6 cellular contexts compared by ENCODE assay signal in genomic region chr20:64012385-64013146, GRCh38. TPM values are rescaled to one million over a fixed set of nuclear protein-coding genes. Genes with fewer than 3 reads are reported as not detected.
A peak's percentile ranks its signal among the peaks of the same experiment; 100 is the strongest.
DNase-seq lines count a peak whose midpoint lies in the region; ATAC-seq lines count a peak whose summit lies in the region.
"Not testable (repeated sequence)": the region's sequence is repeated elsewhere in the genome, so short reads cannot be mapped to it uniquely, and the experiment has no call there.

No MANE protein-coding gene starts in this region.

- not testable (repeated sequence) for H3K27me3 Mint-ChIP-seq in CD8-positive, alpha-beta memory T cell; T-helper 2 cell treated with Interferon-gamma antibody and Interleukin-4, amounts not matched to agents 5 μg/mL and 100 μg/mL, for 36 hours (ENCODE audit: low read depth); activated T-cell treated with anti-CD3 and anti-CD28 coated beads, Interleukin-2, amount 50 U/mL, for 4 hours (ENCODE audit: low read depth); activated naive CD8-positive, alpha-beta T cell treated with anti-CD3 and anti-CD28 coated beads for 36 hours; naive thymus-derived CD4-positive, alpha-beta T cell

- peaks cover 52% of the 10 kb centered on the region for H3K36me3 ChIP-seq in CD8-positive, alpha-beta memory T cell (ENCODE audit: insufficient read depth, low read length)
- H3K36me3 ChIP-seq in naive thymus-derived CD4-positive, alpha-beta T cell (ENCODE audit: control insufficient read depth in 2 of 3, insufficient read depth in 3 of 3, low read length in 3 of 3) = peaks cover 42 to 69% (median 42%) of the 10 kb centered on the region in 3 experiments
- H3K36me3 ChIP-seq in thymus (ENCODE audit: control insufficient read depth, insufficient read depth) = peaks cover 76% of the 10 kb centered on the region

- H3K27ac Mint-ChIP-seq in CD8-positive, alpha-beta memory T cell = peak overlapping the region in 7 of 8 donors; percentile 54 to 90 (median 74)
- H3K27ac Mint-ChIP-seq in T-helper 2 cell treated with Interferon-gamma antibody and Interleukin-4, amounts not matched to agents 5 μg/mL and 100 μg/mL, for 36 hours = peak overlapping the region; percentile 93
- H3K27ac Mint-ChIP-seq in activated naive CD8-positive, alpha-beta T cell treated with anti-CD3 and anti-CD28 coated beads for 36 hours = peak overlapping the region; percentile 90
- peak overlapping the region in 7 of 9 donors; percentile 53 to 94 (median 70) for H3K27ac Mint-ChIP-seq in naive thymus-derived CD4-positive, alpha-beta T cell

- H3K4me3 ChIP-seq in CD8-positive, alpha-beta memory T cell (ENCODE audit: low read length) = peak overlapping the region; percentile 42
- H3K4me3 ChIP-seq in naive thymus-derived CD4-positive, alpha-beta T cell (ENCODE audit: low read length) = peak overlapping the region; percentile 38
- H3K4me3 ChIP-seq in thymus (ENCODE audit: low read length) = not testable (repeated sequence)

- intact Hi-C loops in naive thymus-derived CD4-positive, alpha-beta T cell (cut with micrococcal nuclease) = loop anchor here in 1 of 2 donors (5.0 kb wide), 1 partner anchor 35 kb away; the partner anchor contains the start of gene SAMD10

- DNase-seq in CD8-positive, alpha-beta memory T cell = peak in 2 of 5 donors; percentile 35 to 41
- DNase-seq in T-helper 2 cell treated with Interferon-gamma antibody and Interleukin-4, amounts not matched to agents 5 μg/mL and 100 μg/mL, for 36 hours (ENCODE audit: low spot score); activated T-cell treated with anti-CD3 and anti-CD28 coated beads, Interleukin-2, amount 50 U/mL, for 4 hours; activated naive CD8-positive, alpha-beta T cell treated with anti-CD3 and anti-CD28 coated beads for 36 hours: not testable (repeated sequence)
- DNase-seq in naive thymus-derived CD4-positive, alpha-beta T cell = peak in 6 of 9 donors; percentile 19 to 70 (median 48)

- H3K4me1 Mint-ChIP-seq in CD8-positive, alpha-beta memory T cell = peaks cover 25 to 48% (median 39%) of the 10 kb centered on the region in 3 donors
- H3K4me1 Mint-ChIP-seq in T-helper 2 cell treated with Interferon-gamma antibody and Interleukin-4, amounts not matched to agents 5 μg/mL and 100 μg/mL, for 36 hours (ENCODE audit: low read depth) = peaks cover 26% of the 10 kb centered on the region
- peaks cover 54% of the 10 kb centered on the region for H3K4me1 Mint-ChIP-seq in activated T-cell treated with anti-CD3 and anti-CD28 coated beads, Interleukin-2, amount 50 U/mL, for 4 hours (ENCODE audit: low read depth)
- peaks cover 22% of the 10 kb centered on the region for H3K4me1 Mint-ChIP-seq in activated naive CD8-positive, alpha-beta T cell treated with anti-CD3 and anti-CD28 coated beads for 36 hours
- H3K4me1 Mint-ChIP-seq in naive thymus-derived CD4-positive, alpha-beta T cell = peaks cover 18 to 53% (median 44%) of the 10 kb centered on the region in 7 donors

- peaks cover 39% of the 10 kb centered on the region for H3K4me1 ChIP-seq in CD8-positive, alpha-beta memory T cell (ENCODE audit: insufficient read depth, low read length)
- H3K4me1 ChIP-seq in naive thymus-derived CD4-positive, alpha-beta T cell (ENCODE audit: control insufficient read depth in 2 of 2, insufficient read depth in 2 of 2, low read length in 2 of 2) = peaks cover 29 to 36% of the 10 kb centered on the region in 2 donors
- not testable (repeated sequence) for H3K4me1 ChIP-seq in thymus (ENCODE audit: control insufficient read depth, insufficient read depth, low read length)

- POLR2A ChIA-PET in CD8-positive, alpha-beta memory T cell (lab: Charles Lee) = interaction anchor here (0.6 kb wide), 1 partner anchor 32 kb away, joined by 3 read pairs; the partner anchor contains the start of gene PRPF6
- POLR2A ChIA-PET in naive thymus-derived CD4-positive, alpha-beta T cell (lab: Charles Lee) = interaction anchor here (0.7 to 2.2 kb wide), 3 partner anchors 25 to 724 kb away, joined by 3 to 16 read pairs (median 6); partner anchors contain the start of genes PRPF6 and SAMD10

- H3K27me3 ChIP-seq in CD8-positive, alpha-beta memory T cell (ENCODE audit: insufficient read depth, low read length, poor library complexity, severe bottlenecking); naive thymus-derived CD4-positive, alpha-beta T cell (ENCODE audit: control insufficient read depth in 2 of 2, insufficient read depth in 2 of 2, low read length in 2 of 2); thymus (ENCODE audit: control insufficient read depth, insufficient read depth): not testable (repeated sequence)

- CTCF ChIA-PET in CD8-positive, alpha-beta memory T cell (lab: Charles Lee) = interaction anchor here (1.2 kb wide), 1 partner anchor 32 kb away, joined by 4 read pairs; no protein-coding TSS in a partner anchor
- CTCF ChIA-PET in naive thymus-derived CD4-positive, alpha-beta T cell (lab: Charles Lee) = interaction anchor here (1.3 kb wide), 1 partner anchor 32 kb away, joined by 8 read pairs; the partner anchor contains the start of gene PRPF6

- H3K9me3 ChIP-seq in CD8-positive, alpha-beta memory T cell (ENCODE audit: low read length) = peaks cover 31% of the 10 kb centered on the region
- peaks cover 13 to 60% (median 30%) of the 10 kb centered on the region in 3 experiments for H3K9me3 ChIP-seq in naive thymus-derived CD4-positive, alpha-beta T cell (ENCODE audit: control insufficient read depth in 2 of 3, low read length in 3 of 3)
- peaks cover 12% of the 10 kb centered on the region for H3K9me3 ChIP-seq in thymus (ENCODE audit: control insufficient read depth)

- 92% methylated on average over 11 of the region's 20 CpGs for WGBS in thymus

- peak overlapping the region; percentile 21 for H3K27ac ChIP-seq in CD8-positive, alpha-beta memory T cell (ENCODE audit: low read depth, low read length)
- H3K27ac ChIP-seq in naive thymus-derived CD4-positive, alpha-beta T cell (ENCODE audit: low read depth, low read length) = not testable (repeated sequence)
- H3K27ac ChIP-seq in thymus (ENCODE audit: low read depth) = peak overlapping the region; percentile 65

- H3K9me3 Mint-ChIP-seq in CD8-positive, alpha-beta memory T cell = peaks cover 0 to 40% (median 34%) of the 10 kb centered on the region in 5 donors
- peaks cover 10% of the 10 kb centered on the region for H3K9me3 Mint-ChIP-seq in T-helper 2 cell treated with Interferon-gamma antibody and Interleukin-4, amounts not matched to agents 5 μg/mL and 100 μg/mL, for 36 hours
- H3K9me3 Mint-ChIP-seq in activated T-cell treated with anti-CD3 and anti-CD28 coated beads, Interleukin-2, amount 50 U/mL, for 4 hours = not testable (repeated sequence)
- H3K9me3 Mint-ChIP-seq in activated naive CD8-positive, alpha-beta T cell treated with anti-CD3 and anti-CD28 coated beads for 36 hours = peaks cover 28% of the 10 kb centered on the region
- H3K9me3 Mint-ChIP-seq in naive thymus-derived CD4-positive, alpha-beta T cell = peaks cover 0 to 69% (median 37%) of the 10 kb centered on the region in 11 donors

- peak overlapping the region in 5 of 7 donors; percentile 26 to 71 (median 43) for H3K4me3 Mint-ChIP-seq in CD8-positive, alpha-beta memory T cell
- H3K4me3 Mint-ChIP-seq in T-helper 2 cell treated with Interferon-gamma antibody and Interleukin-4, amounts not matched to agents 5 μg/mL and 100 μg/mL, for 36 hours = peak overlapping the region; percentile 72
- peak overlapping the region; percentile 54 for H3K4me3 Mint-ChIP-seq in activated T-cell treated with anti-CD3 and anti-CD28 coated beads, Interleukin-2, amount 50 U/mL, for 4 hours
- peak overlapping the region; percentile 59 for H3K4me3 Mint-ChIP-seq in activated naive CD8-positive, alpha-beta T cell treated with anti-CD3 and anti-CD28 coated beads for 36 hours
- H3K4me3 Mint-ChIP-seq in naive thymus-derived CD4-positive, alpha-beta T cell = peak overlapping the region in 6 of 10 donors; percentile 12 to 43 (median 31)

- ATAC-seq in activated T-cell treated with anti-CD3 and anti-CD28 coated beads, Interleukin-2, amount 50 U/mL, for 4 hours = not testable (repeated sequence)
- peak; percentile 83 for ATAC-seq in naive thymus-derived CD4-positive, alpha-beta T cell

- peaks cover 25 to 62% (median 56%) of the 10 kb centered on the region in 3 donors for H3K36me3 Mint-ChIP-seq in CD8-positive, alpha-beta memory T cell
- peaks cover 60% of the 10 kb centered on the region for H3K36me3 Mint-ChIP-seq in T-helper 2 cell treated with Interferon-gamma antibody and Interleukin-4, amounts not matched to agents 5 μg/mL and 100 μg/mL, for 36 hours (ENCODE audit: low read depth)
- peaks cover 58% of the 10 kb centered on the region for H3K36me3 Mint-ChIP-seq in activated T-cell treated with anti-CD3 and anti-CD28 coated beads, Interleukin-2, amount 50 U/mL, for 4 hours (ENCODE audit: insufficient read depth)
- peaks cover 73% of the 10 kb centered on the region for H3K36me3 Mint-ChIP-seq in activated naive CD8-positive, alpha-beta T cell treated with anti-CD3 and anti-CD28 coated beads for 36 hours
- peaks cover 19 to 60% (median 52%) of the 10 kb centered on the region in 5 donors for H3K36me3 Mint-ChIP-seq in naive thymus-derived CD4-positive, alpha-beta T cell

RNA-seq across cellular contexts. Expression of gene C20orf204, which starts 23.4 kb away (rescaled TPM):
- 1 to 10 TPM; 2.4 to 2.7 TPM for total RNA-seq in CD8-positive, alpha-beta memory T cell
- polyA plus RNA-seq in CD8-positive, alpha-beta memory T cell = 0.40 TPM
- 1 to 10 TPM; 2.6 to 3.9 (median 3.2) TPM for total RNA-seq in activated T-cell treated with anti-CD3 and anti-CD28 coated beads, Interleukin-2, amount 50 U/mL, for 4 hours
- total RNA-seq in activated naive CD8-positive, alpha-beta T cell treated with anti-CD3 and anti-CD28 coated beads for 36 hours = 1 to 10 TPM; 2.1 to 2.5 TPM
- total RNA-seq in naive thymus-derived CD4-positive, alpha-beta T cell = 10 to 100 TPM in 3 of 5 experiments, 1 to 10 TPM in 2; 4.7 to 24.6 (median 12.5) TPM
- polyA plus RNA-seq in naive thymus-derived CD4-positive, alpha-beta T cell = under 1 TPM in 1 of 2 donors, not detected in 1; 0.39 TPM
- polyA plus RNA-seq in thymus = 8.2 TPM

RNA-seq across cellular contexts. Expression of gene PRPF6, which starts 31.6 kb away (rescaled TPM):
- 10 to 100 TPM; 76.2 to 78.3 TPM for total RNA-seq in CD8-positive, alpha-beta memory T cell
- polyA plus RNA-seq in CD8-positive, alpha-beta memory T cell = 97.1 TPM
- total RNA-seq in activated T-cell treated with anti-CD3 and anti-CD28 coated beads, Interleukin-2, amount 50 U/mL, for 4 hours = 100 to 1,000 TPM in 1 of 3 donors, 10 to 100 TPM in 2; 95.9 to 101 (median 98.7) TPM
- 10 to 100 TPM; 64.5 to 64.6 TPM for total RNA-seq in activated naive CD8-positive, alpha-beta T cell treated with anti-CD3 and anti-CD28 coated beads for 36 hours
- total RNA-seq in naive thymus-derived CD4-positive, alpha-beta T cell = 10 to 100 TPM; 71.2 to 95.8 (median 82.9) TPM
- 100 to 1,000 TPM in 1 of 2 donors, 10 to 100 TPM in 1; 86.9 to 127 TPM for polyA plus RNA-seq in naive thymus-derived CD4-positive, alpha-beta T cell
- 56.1 TPM for polyA plus RNA-seq in thymus

RNA-seq across cellular contexts. Expression of gene SAMD10, which starts 33.1 kb away (rescaled TPM):
- total RNA-seq in CD8-positive, alpha-beta memory T cell = 10 to 100 TPM; 19.3 to 24.5 TPM
- 15.6 TPM for polyA plus RNA-seq in CD8-positive, alpha-beta memory T cell
- total RNA-seq in activated T-cell treated with anti-CD3 and anti-CD28 coated beads, Interleukin-2, amount 50 U/mL, for 4 hours = 10 to 100 TPM; 14.6 to 17.4 (median 16.8) TPM
- 10 to 100 TPM; 16.7 to 19.3 TPM for total RNA-seq in activated naive CD8-positive, alpha-beta T cell treated with anti-CD3 and anti-CD28 coated beads for 36 hours
- total RNA-seq in naive thymus-derived CD4-positive, alpha-beta T cell = 10 to 100 TPM; 10.2 to 37.8 (median 22.7) TPM
- 10 to 100 TPM; 11.5 to 14.2 TPM for polyA plus RNA-seq in naive thymus-derived CD4-positive, alpha-beta T cell
- polyA plus RNA-seq in thymus = 10.5 TPM

RNA-seq across cellular contexts. Expression of gene SOX18, which starts 36.9 kb away (rescaled TPM):
- total RNA-seq in CD8-positive, alpha-beta memory T cell = not detected
- not detected for polyA plus RNA-seq in CD8-positive, alpha-beta memory T cell
- total RNA-seq in activated T-cell treated with anti-CD3 and anti-CD28 coated beads, Interleukin-2, amount 50 U/mL, for 4 hours = under 1 TPM; 0.13 to 0.24 (median 0.24) TPM
- not detected for total RNA-seq in activated naive CD8-positive, alpha-beta T cell treated with anti-CD3 and anti-CD28 coated beads for 36 hours
- total RNA-seq in naive thymus-derived CD4-positive, alpha-beta T cell = 1 to 10 TPM in 1 of 5 experiments, under 1 TPM in 1, not detected in 3; 0.20 to 1.7 TPM
- polyA plus RNA-seq in naive thymus-derived CD4-positive, alpha-beta T cell = not detected
- polyA plus RNA-seq in thymus = 17.2 TPM

RNA-seq across cellular contexts. Expression of gene ZNF512B, which starts 42.8 kb away (rescaled TPM):
- 10 to 100 TPM; 11.5 to 12.1 TPM for total RNA-seq in CD8-positive, alpha-beta memory T cell
- 1.0 TPM for polyA plus RNA-seq in CD8-positive, alpha-beta memory T cell
- total RNA-seq in activated T-cell treated with anti-CD3 and anti-CD28 coated beads, Interleukin-2, amount 50 U/mL, for 4 hours = 10 to 100 TPM; 19.8 to 21.0 (median 20.2) TPM
- total RNA-seq in activated naive CD8-positive, alpha-beta T cell treated with anti-CD3 and anti-CD28 coated beads for 36 hours = 10 to 100 TPM; 11.6 to 11.8 TPM
- 10 to 100 TPM; 17.7 to 29.8 (median 26.3) TPM for total RNA-seq in naive thymus-derived CD4-positive, alpha-beta T cell
- polyA plus RNA-seq in naive thymus-derived CD4-positive, alpha-beta T cell = 1 to 10 TPM; 1.1 to 2.4 TPM
- polyA plus RNA-seq in thymus = 13.4 TPM
